8 cellular contexts compared by ENCODE assay signal in the genomic region with DNA sequence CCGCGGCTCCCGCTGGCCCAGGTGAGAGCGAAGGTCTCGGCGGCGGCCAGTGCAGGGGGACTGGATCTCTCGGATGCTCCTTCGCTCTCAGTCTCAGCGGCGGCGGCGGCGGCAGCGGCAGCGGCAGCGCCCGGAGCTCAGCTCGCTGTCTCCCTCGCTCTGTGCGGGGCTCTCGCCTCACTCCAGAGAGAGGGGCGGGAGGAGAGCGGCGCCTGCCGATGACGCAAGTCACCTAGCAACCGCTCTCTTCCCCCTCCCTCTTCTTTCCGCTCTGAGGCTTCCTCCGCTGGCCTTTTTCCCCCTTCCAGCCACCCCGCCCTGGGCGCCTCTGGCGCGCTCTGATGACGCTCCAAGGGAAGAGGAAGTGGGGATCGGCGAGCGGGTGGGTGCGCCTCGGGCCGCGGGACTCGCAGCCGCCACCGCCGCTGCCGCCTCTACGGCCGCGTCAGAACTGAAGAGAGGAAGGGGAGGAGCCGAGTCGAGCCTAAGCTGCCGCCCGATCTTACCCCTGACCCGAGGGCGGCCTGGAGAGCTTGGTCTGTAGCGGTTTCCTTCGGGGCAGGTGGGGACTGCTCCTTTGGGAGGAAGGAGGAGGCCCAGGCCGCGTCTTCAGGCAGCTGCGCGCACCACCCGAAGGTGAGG. TPM values are rescaled to one million over a fixed set of nuclear protein-coding genes. Genes with fewer than 3 reads are reported as not detected.
A peak's percentile ranks its signal among the peaks of the same experiment; 100 is the strongest.
DNase-seq lines count a peak whose midpoint lies in the region; ATAC-seq and TF ChIP-seq lines count a peak whose summit lies in the region.

A gene with protein sequence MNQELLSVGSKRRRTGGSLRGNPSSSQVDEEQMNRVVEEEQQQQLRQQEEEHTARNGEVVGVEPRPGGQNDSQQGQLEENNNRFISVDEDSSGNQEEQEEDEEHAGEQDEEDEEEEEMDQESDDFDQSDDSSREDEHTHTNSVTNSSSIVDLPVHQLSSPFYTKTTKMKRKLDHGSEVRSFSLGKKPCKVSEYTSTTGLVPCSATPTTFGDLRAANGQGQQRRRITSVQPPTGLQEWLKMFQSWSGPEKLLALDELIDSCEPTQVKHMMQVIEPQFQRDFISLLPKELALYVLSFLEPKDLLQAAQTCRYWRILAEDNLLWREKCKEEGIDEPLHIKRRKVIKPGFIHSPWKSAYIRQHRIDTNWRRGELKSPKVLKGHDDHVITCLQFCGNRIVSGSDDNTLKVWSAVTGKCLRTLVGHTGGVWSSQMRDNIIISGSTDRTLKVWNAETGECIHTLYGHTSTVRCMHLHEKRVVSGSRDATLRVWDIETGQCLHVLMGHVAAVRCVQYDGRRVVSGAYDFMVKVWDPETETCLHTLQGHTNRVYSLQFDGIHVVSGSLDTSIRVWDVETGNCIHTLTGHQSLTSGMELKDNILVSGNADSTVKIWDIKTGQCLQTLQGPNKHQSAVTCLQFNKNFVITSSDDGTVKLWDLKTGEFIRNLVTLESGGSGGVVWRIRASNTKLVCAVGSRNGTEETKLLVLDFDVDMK (minus strand): TSS at position 190 of the 642 bp plus-strand sequence. CDS start 124,289 bp downstream, outside the sequence.

- DNase-seq in BJ (ENCODE audit: low read depth), result peak; percentile 92
- DNase-seq in NCI-H526 treated with DMSO at 0.1 percent for 48 hours (lab: John Stamatoyannopoulos, UW), result peak; percentile 98
- DNase-seq in activated CD4-positive, alpha-beta T cell treated with anti-CD3 and anti-CD28 coated beads, Interleukin-2, amount 10 ng/mL, durations not matched to agents 24 days and 14 days, result peak; percentile 100
- peak; percentile 100 for DNase-seq in coronary artery (ENCODE audit: low spot score)
- peak; percentile 100 for DNase-seq in left kidney (ENCODE audit: low read depth, low spot score)
- DNase-seq in stimulated activated CD4-positive, alpha-beta T cell treated with anti-CD3 and anti-CD28 coated beads, Interleukin-2, amount 100 ng/mL, for 24 hours, result peak; percentile 98 to 99

- no peaks in the 10 kb centered on the region for H3K9me3 Mint-ChIP-seq in activated CD4-positive, alpha-beta T cell treated with anti-CD3 and anti-CD28 coated beads, Interleukin-2, amount 10 ng/mL, durations not matched to agents 24 days and 14 days

- intact Hi-C loops in activated CD4-positive, alpha-beta T cell treated with anti-CD3 and anti-CD28 coated beads, Interleukin-2, amount 10 ng/mL, durations not matched to agents 24 days and 14 days (cut with micrococcal nuclease), result loop anchor here (1.0 to 10.0 kb wide), 10 partner anchors 18 to 1437 kb away; partner anchors contain the start of genes ARFIP1, GATB, RPS3A and TIGD4

- H3K4me3 ChIP-seq in BJ (ENCODE audit: low read depth, low read length) (peak within 1 kb of the TSS; percentile 89), coronary artery (peak within 1 kb of the TSS; percentile 90)

- H3K27ac ChIP-seq in coronary artery, result peak within 1 kb of the TSS; percentile 86 to 95

- POLR2A ChIA-PET in BJ (lab: Charles Lee), result no interaction called here

- TF ChIP-seq CTCF in BJ (IDR thresholded peaks at IDR 0.05; ENCODE audit: insufficient read depth, low read depth, low read length), result no peak
- TF ChIP-seq CTCF in coronary artery (IDR thresholded peaks at IDR 0.05), result no peak

- peaks cover 2% of the 10 kb centered on the region for H3K36me3 ChIP-seq in BJ (ENCODE audit: control insufficient read depth, insufficient read depth, low read length)

- H3K4me3 Mint-ChIP-seq in activated CD4-positive, alpha-beta T cell treated with anti-CD3 and anti-CD28 coated beads, Interleukin-2, amount 10 ng/mL, durations not matched to agents 24 days and 14 days, result peak within 1 kb of the TSS; percentile 97

- peaks cover 43% of the 10 kb centered on the region for H3K4me1 Mint-ChIP-seq in activated CD4-positive, alpha-beta T cell treated with anti-CD3 and anti-CD28 coated beads, Interleukin-2, amount 10 ng/mL, durations not matched to agents 24 days and 14 days

- ATAC-seq in GM19324 (IDR thresholded peaks at IDR 0.05; ENCODE audit: low FRiP score, unreplicated experiment) (peak; percentile 87), HG03469 (IDR thresholded peaks at IDR 0.05; ENCODE audit: unreplicated experiment) (peak; percentile 51)

- no peaks in the 10 kb centered on the region for H3K27me3 Mint-ChIP-seq in activated CD4-positive, alpha-beta T cell treated with anti-CD3 and anti-CD28 coated beads, Interleukin-2, amount 10 ng/mL, durations not matched to agents 24 days and 14 days

- CTCF ChIA-PET in BJ (lab: Yijun Ruan, JAX), result interaction anchor here (1.1 to 2.8 kb wide), 2 partner anchors 15 to 37 kb away, joined by 3 to 10 read pairs; no protein-coding TSS in a partner anchor

- peaks cover 36% of the 10 kb centered on the region for H3K36me3 Mint-ChIP-seq in activated CD4-positive, alpha-beta T cell treated with anti-CD3 and anti-CD28 coated beads, Interleukin-2, amount 10 ng/mL, durations not matched to agents 24 days and 14 days (ENCODE audit: low read depth)

- H3K27ac Mint-ChIP-seq in activated CD4-positive, alpha-beta T cell treated with anti-CD3 and anti-CD28 coated beads, Interleukin-2, amount 10 ng/mL, durations not matched to agents 24 days and 14 days, result peak within 1 kb of the TSS; percentile 100

- no peaks in the 10 kb centered on the region for H3K27me3 ChIP-seq in BJ (ENCODE audit: control insufficient read depth, insufficient read depth, low read length)

RNA-seq across cellular contexts. Expression of the gene that starts here (rescaled TPM):
- polyA plus RNA-seq in BJ (2011; rRNA removed), result 4.1 and 11.0 TPM in 2 replicates
- 12.0 and 16.2 TPM in 2 replicates for polyA minus RNA-seq in BJ (2011; rRNA and poly(A)+ RNA removed)
- 42.2 and 49.1 TPM in 2 replicates for total RNA-seq in activated CD4-positive, alpha-beta T cell treated with anti-CD3 and anti-CD28 coated beads, Interleukin-2, amount 10 ng/mL, durations not matched to agents 24 days and 14 days

Comparison
In these comparisons a context has a peak if more than half of its experiments do, and no peak if none do; other contexts are left out.
1. Peak in every context shown above with its lines: DNase-seq, ATAC-seq, H3K4me3 ChIP-seq and H3K27ac ChIP-seq.